In genomic region chr22:38954414-38955043, GRCh38 we compare ENCODE assay signal across 1 cellular context.
TF ChIP-seq lines count a peak whose summit lies in the region.

No MANE protein-coding gene starts in this region.

TF ChIP-seq in GM12878, 131 proteins besides CTCF, POLR2A, EP300 and RAD21:
- TF ChIP-seq STAT1 (conservative IDR thresholded peaks at IDR 0.05) (no peak), E2F4 (IDR thresholded peaks at IDR 0.05; ENCODE audit: low read depth, low read length) (no peak), BCLAF1 (IDR thresholded peaks at IDR 0.05) (no peak), PML (IDR thresholded peaks at IDR 0.05; ENCODE audit: low read length) (no peak), ZBTB11 (CRISPR knock-in tag; IDR thresholded peaks at IDR 0.05) (no peak), ZNF274 (IDR thresholded peaks at IDR 0.05; ENCODE audit: insufficient read depth, insufficient read length) (no peak), NR2C2 (IDR thresholded peaks at IDR 0.05; ENCODE audit: borderline replicate concordance, control insufficient read depth, insufficient read length, low read depth) (no peak), MYC (IDR thresholded peaks at IDR 0.05; ENCODE audit: insufficient read depth, insufficient read length, insufficient replicate concordance, low read length, severe bottlenecking) (no peak)
